In genomic region chr7:5397657-5398237, GRCh38 we compare ENCODE assay signal across 8 cellular contexts. TPM values are rescaled to one million over a fixed set of nuclear protein-coding genes. Genes with fewer than 3 reads are reported as not detected.
DNase-seq lines count a peak whose midpoint lies in the region; ATAC-seq and TF ChIP-seq lines count a peak whose summit lies in the region.

No MANE protein-coding gene starts in this region.

- DNase-seq in activated CD4-positive, alpha-beta memory T cell treated with anti-CD3 and anti-CD28 coated beads for 36 hours, result no peak
- no peak for DNase-seq in lung (ENCODE audit: low spot score)
- no peak for DNase-seq in Ammon's horn (ENCODE audit: low spot score)
- no peak for DNase-seq in NCI-H1048 (lab: John Stamatoyannopoulos, UW)
- no peak for DNase-seq in NCI-H1436 treated with DMSO at 0.1 percent for 48 hours (lab: John Stamatoyannopoulos, UW)
- DNase-seq in DMS153 (lab: John Stamatoyannopoulos, UW), result no peak

- peak overlapping the region; percentile 96 for H3K27ac Mint-ChIP-seq in activated CD4-positive, alpha-beta memory T cell treated with anti-CD3 and anti-CD28 coated beads for 36 hours

- no peak overlapping the region for H2AFZ ChIP-seq in ACC112 (ENCODE audit: low read length, unreplicated experiment)

- POLR2A ChIA-PET in activated CD4-positive, alpha-beta memory T cell treated with anti-CD3 and anti-CD28 coated beads for 36 hours (lab: Charles Lee), result interaction anchor here (0.7 to 1.0 kb wide), 2 partner anchors 15 to 756 kb away, joined by 3 to 4 read pairs; no protein-coding TSS in a partner anchor

- ATAC-seq in GM19395 (IDR thresholded peaks at IDR 0.05; ENCODE audit: unreplicated experiment), result peak; percentile 17
- ATAC-seq in lung (ENCODE audit: insufficient read depth, low FRiP score), result no peak

- CTCF ChIA-PET in activated CD4-positive, alpha-beta memory T cell treated with anti-CD3 and anti-CD28 coated beads for 36 hours (lab: Charles Lee), result interaction anchor here (1.4 to 4.3 kb wide), 8 partner anchors 20 to 306 kb away, joined by 5 to 29 read pairs (median 8); partner anchors contain the start of gene TNRC18

- H3K4me3 Mint-ChIP-seq in activated CD4-positive, alpha-beta memory T cell treated with anti-CD3 and anti-CD28 coated beads for 36 hours, result peak overlapping the region; percentile 80

- peak overlapping the region; percentile 84 for H3K4me3 ChIP-seq in ACC112 (ENCODE audit: low read depth, low read length)
- H3K4me3 ChIP-seq in lung, result peak overlapping the region; percentile 5

- no peaks in the 10 kb centered on the region for H3K27me3 Mint-ChIP-seq in activated CD4-positive, alpha-beta memory T cell treated with anti-CD3 and anti-CD28 coated beads for 36 hours

- no peaks in the 10 kb centered on the region for H3K27me3 ChIP-seq in ACC112 (ENCODE audit: insufficient read depth, low read length)
- no peaks in the 10 kb centered on the region for H3K27me3 ChIP-seq in lung (ENCODE audit: control insufficient read depth, insufficient read depth)

- peaks cover 33% of the 10 kb centered on the region for H3K4me1 Mint-ChIP-seq in activated CD4-positive, alpha-beta memory T cell treated with anti-CD3 and anti-CD28 coated beads for 36 hours (ENCODE audit: low read depth)

- H3K36me3 Mint-ChIP-seq in activated CD4-positive, alpha-beta memory T cell treated with anti-CD3 and anti-CD28 coated beads for 36 hours, result peaks cover 12% of the 10 kb centered on the region

- H3K4me1 ChIP-seq in ACC112 (ENCODE audit: control insufficient read depth, insufficient read depth, low read length, unreplicated experiment) (peaks cover 17% of the 10 kb centered on the region), lung (ENCODE audit: control insufficient read depth in 2 of 2, insufficient read depth in 2 of 2, low read length in 2 of 2) (peaks cover 0 to 11% of the 10 kb centered on the region in 2 donors)

- 52 to 57% methylated on average over 14 of the region's 14 CpGs for WGBS in lung, 2 donors

- H3K79me2 ChIP-seq in ACC112 (ENCODE audit: control insufficient read depth, insufficient read depth, low read length, unreplicated experiment), result peaks cover 51% of the 10 kb centered on the region

- H3K36me3 ChIP-seq in ACC112 (ENCODE audit: insufficient read depth, low read length) (no peaks in the 10 kb centered on the region), lung (ENCODE audit: control insufficient read depth in 2 of 2, insufficient read depth in 2 of 2, low read length in 2 of 2) (peaks cover 0 to 14% of the 10 kb centered on the region in 2 donors)

- intact Hi-C loops in activated CD4-positive, alpha-beta memory T cell treated with anti-CD3 and anti-CD28 coated beads for 36 hours (cut with micrococcal nuclease), result loop anchor here (1.0 to 2.0 kb wide), 4 partner anchors 25 to 233 kb away; partner anchors contain the start of gene TNRC18

- H3K27ac ChIP-seq in ACC112 (ENCODE audit: low read depth, low read length) (peak overlapping the region; percentile 91), lung (ENCODE audit: low read depth in 1 of 2, low read length in 1 of 2) (peak overlapping the region in 1 of 2 donors; percentile 81)

- TF ChIP-seq CTCF in lung (IDR thresholded peaks at IDR 0.05; ENCODE audit: control extremely low read depth, extremely low read depth), result no peak

- H3K9me3 Mint-ChIP-seq in activated CD4-positive, alpha-beta memory T cell treated with anti-CD3 and anti-CD28 coated beads for 36 hours, result no peaks in the 10 kb centered on the region

- no peaks in the 10 kb centered on the region for H3K9me3 ChIP-seq in lung (ENCODE audit: control insufficient read depth in 2 of 2, insufficient read depth in 1 of 2, low read length in 1 of 2)

RNA-seq across cellular contexts. Expression of gene TNRC18, which starts 25.9 kb away (rescaled TPM):
- 10 to 100 TPM; 37.3 to 40.4 TPM for total RNA-seq in activated CD4-positive, alpha-beta memory T cell treated with anti-CD3 and anti-CD28 coated beads for 36 hours
- total RNA-seq in lung, result 100 to 1,000 TPM; 115 to 117 TPM
- 10 to 100 TPM; 33.4 to 53.4 TPM for polyA plus RNA-seq in lung
